In the genomic region with DNA sequence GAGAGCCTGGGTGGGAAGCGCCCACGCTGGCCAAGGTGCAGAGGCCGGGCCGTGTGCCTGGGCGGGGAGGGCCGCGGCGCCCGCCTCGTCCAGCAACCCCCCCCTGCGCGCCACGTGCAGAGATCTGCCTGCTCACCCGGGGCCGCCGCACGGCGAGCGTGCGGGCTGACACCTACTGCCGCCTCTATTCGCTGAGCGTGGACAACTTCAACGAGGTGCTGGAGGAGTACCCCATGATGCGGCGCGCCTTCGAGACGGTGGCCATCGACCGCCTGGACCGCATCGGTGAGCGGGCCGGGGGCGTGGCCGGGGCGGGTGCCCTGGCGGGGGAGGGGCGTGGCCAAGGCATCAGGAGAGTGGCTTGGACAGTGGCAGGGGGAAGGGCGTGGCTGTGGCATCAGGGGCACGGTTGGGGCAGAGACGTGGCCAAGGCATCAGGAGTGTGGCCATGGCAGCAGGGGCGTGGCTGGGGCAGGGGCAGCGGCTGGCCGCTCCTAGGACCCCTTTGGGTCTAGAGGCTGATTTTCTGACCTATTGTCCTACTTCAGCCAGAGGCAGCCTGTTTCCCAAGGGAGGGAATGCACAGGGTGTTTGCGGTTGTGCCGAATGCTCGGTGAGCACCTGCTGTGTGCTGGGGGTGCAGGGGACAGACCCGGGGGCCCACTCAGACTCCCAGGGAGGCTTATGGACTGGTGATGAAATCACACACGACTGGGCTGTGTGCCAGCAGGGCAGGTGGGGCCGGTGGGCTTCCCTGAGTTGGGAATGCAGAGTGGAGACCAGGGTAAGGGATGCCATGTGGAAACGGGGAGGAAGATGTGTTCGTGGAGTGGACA, we compare ENCODE assay signal across 17 cellular contexts. TPM values are rescaled to one million over a fixed set of nuclear protein-coding genes. Genes with fewer than 3 reads are reported as not detected.
A peak's percentile ranks its signal among the peaks of the same experiment; 100 is the strongest.
DNase-seq lines count a peak whose midpoint lies in the region; FAIRE-seq and TF ChIP-seq lines count a peak whose summit lies in the region.
"Had no signal": no experiment of that assay in that cellular context is flagged by ENCODE, and none has a peak within 500 bp of the region (broad histone marks: within the 10 kb centered on the region; RNA-seq: fewer than 3 reads in every experiment).

No MANE protein-coding gene starts in this region.

- CTCF ChIA-PET in HEK293 (lab: Yijun Ruan, JAX) (interaction anchor here (0.5 kb wide), 1 partner anchor 123 kb away, joined by 3 read pairs; no protein-coding TSS in a partner anchor), H1 (lab: Charles Lee; ENCODE audit: partially characterized antibody) (interaction anchor here (1.0 to 1.2 kb wide), 2 partner anchors 8 to 14 kb away, joined by 3 to 7 read pairs; no protein-coding TSS in a partner anchor)
- CTCF ChIA-PET in activated naive CD4-positive, alpha-beta T cell treated with anti-CD3 and anti-CD28 coated beads, Interleukin-2, amount 10 ng/mL, durations not matched to agents 7 days and 5 days (lab: Charles Lee) = no interaction called here

- peaks cover 0 to 7% of the 10 kb centered on the region in 2 experiments for H4K20me1 ChIP-seq in H1 (replicated peaks in 1 of 2; ENCODE audit: control insufficient read depth in 1 of 2, insufficient read depth in 2 of 2, low read length in 2 of 2)

- no peak for TF ChIP-seq EP300 in H1 (IDR thresholded peaks at IDR 0.05; ENCODE audit: borderline replicate concordance in 1 of 2, low read depth in 2 of 2, low read length in 2 of 2)

- no peak overlapping the region for H2BK12ac ChIP-seq in H1 (ENCODE audit: low read depth, low read length)

- H3K4me2 ChIP-seq in H1 (ENCODE audit: insufficient read depth in 1 of 2, low read depth in 2 of 2, low read length in 2 of 2) = no peak overlapping the region

- H3K56ac ChIP-seq in H1 (replicated peaks; ENCODE audit: insufficient read length, low read depth, low read length) = no peak overlapping the region

- H2BK15ac ChIP-seq in H1 (ENCODE audit: low read length) = no peak overlapping the region

- H3K23ac ChIP-seq in H1 (ENCODE audit: insufficient read length) = no peak overlapping the region

- TF ChIP-seq CTCF in CD14-positive monocyte (IDR thresholded peaks at IDR 0.05) (no peak), HEK293 (tag by site-specific recombination; IDR thresholded peaks at IDR 0.05) (no peak), H1 (IDR thresholded peaks at IDR 0.05; ENCODE audit: control extremely low read depth in 1 of 3, insufficient read depth in 1 of 3, low read depth in 1 of 3, low read length in 3 of 3) (no peak), colonic mucosa (IDR thresholded peaks at IDR 0.05) (no peak)

- H4K5ac ChIP-seq in H1 (ENCODE audit: insufficient read length, low read depth, low read length) = no peak overlapping the region

- no peak overlapping the region for H3K27ac ChIP-seq in HEK293 (ENCODE audit: extremely low read depth, low read depth, low read length)
- H3K27ac ChIP-seq in H1 (ENCODE audit: low read depth, low read length) = no peak overlapping the region
- H3K27ac ChIP-seq in colonic mucosa = no peak overlapping the region

- POLR2A ChIA-PET in HEK293 (lab: Yijun Ruan, JAX) (no interaction called here), H1 (lab: Charles Lee; ENCODE audit: partially characterized antibody) (interaction anchor here (0.9 to 1.6 kb wide), 4 partner anchors 18 to 42 kb away, joined by 3 to 6 read pairs (median 4); no protein-coding TSS in a partner anchor)

- no peaks in the 10 kb centered on the region for H3K79me1 ChIP-seq in H1 (ENCODE audit: low read depth, low read length)

- H3K18ac ChIP-seq in H1 (ENCODE audit: extremely low read depth, low read length) = no peak overlapping the region

- no peaks in the 10 kb centered on the region for H3K23me2 ChIP-seq in H1 (ENCODE audit: low read depth, low read length)

- no peak overlapping the region for H4K91ac ChIP-seq in H1 (replicated peaks; ENCODE audit: insufficient read length, low read length)

- H2BK5ac ChIP-seq in H1 (ENCODE audit: low read depth, low read length) = no peak overlapping the region

- no peak overlapping the region for H3K9ac ChIP-seq in H1 (replicated peaks in 1 of 4; ENCODE audit: extremely low read depth in 1 of 4, low read depth in 3 of 4, low read length in 3 of 4)
- no peak overlapping the region for H3K9ac ChIP-seq in colonic mucosa (ENCODE audit: low read depth in 2 of 2, low read length in 2 of 2)

- TF ChIP-seq RAD21 in H1 (IDR thresholded peaks at IDR 0.05 in 1 of 2, conservative IDR thresholded peaks at IDR 0.05 in 1 of 2; ENCODE audit: low read depth in 2 of 2, low read length in 2 of 2) = no peak

- H3K9me3 ChIP-seq in HEK293 (ENCODE audit: control insufficient read depth, insufficient read depth, low read depth, low read length) = no peaks in the 10 kb centered on the region
- H3K9me3 ChIP-seq in H1 (ENCODE audit: insufficient read depth in 2 of 2, low read depth in 1 of 2, low read length in 1 of 2) = no peaks in the 10 kb centered on the region
- H3K9me3 ChIP-seq in colonic mucosa = no peaks in the 10 kb centered on the region

- H3K4me1 ChIP-seq in HEK293 (ENCODE audit: control insufficient read depth, insufficient read depth, low read length) = no peaks in the 10 kb centered on the region
- H3K4me1 ChIP-seq in H1 (replicated peaks in 1 of 4; ENCODE audit: control insufficient read depth in 3 of 4, insufficient read depth in 4 of 4, low read length in 3 of 4) = no peaks in the 10 kb centered on the region
- no peaks in the 10 kb centered on the region for H3K4me1 ChIP-seq in colonic mucosa

- no peak overlapping the region for H2AK5ac ChIP-seq in H1 (ENCODE audit: low read depth, low read length)

- 89% methylated on average over 17 of the region's 54 CpGs; no CpG with 5 or more reads in 1 of the 2 experiments for WGBS in H1 (ENCODE audit: extremely low coverage in 1 of 2, insufficient coverage in 1 of 2, insufficient read length in 1 of 2, insufficient replicate concordance in 2 of 2, low coverage in 1 of 2, low lambda C conversion rate in 2 of 2, missing lambda C conversion rate in 1 of 2), 2 experiments

- DNase-seq in CD14-positive monocyte (ENCODE audit: low spot score) = peak; percentile 45
- DNase-seq in H1 (ENCODE audit: low read depth in 1 of 2, low spot score in 2 of 2) = no peak
- peak; percentile 79 for DNase-seq in posterior vena cava (ENCODE audit: low spot score)
- DNase-seq in NCI-H2196 treated with DMSO at 0.1 percent for 48 hours (lab: John Stamatoyannopoulos, UW; ENCODE audit: unreplicated experiment) = no peak
- no peak for DNase-seq in activated naive CD4-positive, alpha-beta T cell treated with anti-CD3 and anti-CD28 coated beads, Interleukin-2, amount 10 ng/mL, durations not matched to agents 7 days and 5 days
- DNase-seq in colonic mucosa = no peak
- DNase-seq: C1 segment of cervical spinal cord; CD4-positive, alpha-beta memory T cell; DMS79 treated with DMSO at 0.1 percent for 48 hours; EL; GOT3; HCEC 1CT had no signal

- no peak overlapping the region for H4K8ac ChIP-seq in H1 (ENCODE audit: extremely low read depth, insufficient read depth, low read length)

- H3K14ac ChIP-seq in H1 (ENCODE audit: insufficient read length) = no peak overlapping the region

- FAIRE-seq in H1 (lab: Jason Lieb, UNC) = no peak
- FAIRE-seq: A204.1, G401.6, GM12891, HTR-8/SVneo had no signal

- no peak overlapping the region for H2BK120ac ChIP-seq in H1 (replicated peaks; ENCODE audit: low read depth, low read length)

- no peak overlapping the region for H2BK20ac ChIP-seq in H1 (ENCODE audit: low read length)

- H2AFZ ChIP-seq in H1 (ENCODE audit: low read length) = no peak overlapping the region

- H3K4ac ChIP-seq in H1 (replicated peaks; ENCODE audit: insufficient read length, low read depth, low read length) = no peak overlapping the region

- H3K4me3 ChIP-seq in HEK293 (ENCODE audit: low read depth, low read length) (no peak overlapping the region), H1 (ENCODE audit: extremely low read depth in 1 of 4, insufficient read depth in 2 of 4, low read depth in 3 of 4, low read length in 4 of 4) (no peak overlapping the region), colonic mucosa (no peak overlapping the region)

- H3K36me3 ChIP-seq in HEK293 (ENCODE audit: control insufficient read depth in 2 of 2, insufficient read depth in 1 of 2, low read length in 2 of 2) (peaks cover 0 to 44% of the 10 kb centered on the region in 2 experiments; a peak in 2 of 3 replicates), H1 (ENCODE audit: control insufficient read depth in 2 of 4, insufficient read depth in 4 of 4, low read length in 3 of 4) (peaks cover 2 to 26% (median 13%) of the 10 kb centered on the region in 4 experiments; a peak in 5 of 8 replicates), colonic mucosa (no peaks in the 10 kb centered on the region)

- H3K27me3 Mint-ChIP-seq in CD14-positive monocyte (ENCODE audit: low read depth in 3 of 3) = peaks cover 25 to 59% (median 27%) of the 10 kb centered on the region in 3 donors
- H3K27me3 Mint-ChIP-seq in activated naive CD4-positive, alpha-beta T cell treated with anti-CD3 and anti-CD28 coated beads, Interleukin-2, amount 10 ng/mL, durations not matched to agents 7 days and 5 days = no peaks in the 10 kb centered on the region

- no peaks in the 10 kb centered on the region for H3K79me2 ChIP-seq in H1 (ENCODE audit: control insufficient read depth in 1 of 2, insufficient read depth in 2 of 2, low read length in 2 of 2)

- peaks cover 16 to 17% of the 10 kb centered on the region in 2 donors for H3K36me3 Mint-ChIP-seq in CD14-positive monocyte
- peaks cover 29% of the 10 kb centered on the region for H3K36me3 Mint-ChIP-seq in activated naive CD4-positive, alpha-beta T cell treated with anti-CD3 and anti-CD28 coated beads, Interleukin-2, amount 10 ng/mL, durations not matched to agents 7 days and 5 days

- peak overlapping the region in 1 of 2 donors; percentile 73 for H3K4me3 Mint-ChIP-seq in CD14-positive monocyte
- no peak overlapping the region for H3K4me3 Mint-ChIP-seq in activated naive CD4-positive, alpha-beta T cell treated with anti-CD3 and anti-CD28 coated beads, Interleukin-2, amount 10 ng/mL, durations not matched to agents 7 days and 5 days

- no peak for TF ChIP-seq POLR2A in H1 (IDR thresholded peaks at IDR 0.05; ENCODE audit: control extremely low read depth in 1 of 2, low read depth in 2 of 2, low read length in 2 of 2)

- H3K27ac Mint-ChIP-seq in CD14-positive monocyte = no peak overlapping the region
- no peak overlapping the region for H3K27ac Mint-ChIP-seq in activated naive CD4-positive, alpha-beta T cell treated with anti-CD3 and anti-CD28 coated beads, Interleukin-2, amount 10 ng/mL, durations not matched to agents 7 days and 5 days

- H3K9me3 Mint-ChIP-seq in CD14-positive monocyte = peaks cover 0 to 4% (median 1%) of the 10 kb centered on the region in 7 donors
- H3K9me3 Mint-ChIP-seq in activated naive CD4-positive, alpha-beta T cell treated with anti-CD3 and anti-CD28 coated beads, Interleukin-2, amount 10 ng/mL, durations not matched to agents 7 days and 5 days = no peaks in the 10 kb centered on the region
- H3K9me3 Mint-ChIP-seq: CD4-positive, alpha-beta memory T cell had no signal

- H3K27me3 ChIP-seq in H1 (replicated peaks in 1 of 4; ENCODE audit: control insufficient read depth in 3 of 4, extremely low read depth in 1 of 4, insufficient read depth in 3 of 4, low read length in 3 of 4) = no peaks in the 10 kb centered on the region
- H3K27me3 ChIP-seq in colonic mucosa = peaks cover 28% of the 10 kb centered on the region

- intact Hi-C loops in CD14-positive monocyte (cut with micrococcal nuclease) (no loop called here), posterior vena cava (cut with DNase I) (no loop called here), colonic mucosa (cut with DNase I) (no loop called here)

- peaks cover 18% of the 10 kb centered on the region for H3K4me1 Mint-ChIP-seq in CD14-positive monocyte
- peaks cover 33% of the 10 kb centered on the region for H3K4me1 Mint-ChIP-seq in activated naive CD4-positive, alpha-beta T cell treated with anti-CD3 and anti-CD28 coated beads, Interleukin-2, amount 10 ng/mL, durations not matched to agents 7 days and 5 days

RNA-seq across cellular contexts. Expression of a gene that starts 19.4 kb away (rescaled TPM):
- polyA plus RNA-seq in CD14-positive monocyte = 10 to 100 TPM; 16.2 to 17.6 TPM
- total RNA-seq in H1 (2021; fragmentation: NEBNext Ultra II Directional; extraction: Animal tissue kit (Norgen Biotek cat#: 25700)) = 110 and 111 TPM in 2 replicates
- 93.0 and 119 TPM in 2 replicates for polyA plus RNA-seq in H1 (2011; rRNA removed)
- polyA plus RNA-seq in H1 (2011; cell fraction: cytosol; rRNA removed) = 84.7 TPM
- 444 TPM for polyA plus RNA-seq in H1 (2011; cell fraction: nucleus; rRNA removed)
- 84.6 to 159 TPM (median 148 TPM) in 4 replicates for polyA plus RNA-seq in H1 (2012, experiment 1 of 2)
- 84.5 TPM for polyA plus RNA-seq in H1 (2012, experiment 2 of 2)
- polyA plus RNA-seq in H1 (2013, experiment 1 of 2) = 105 TPM
- 97.6 TPM for polyA plus RNA-seq in H1 (2013, experiment 2 of 2)
- polyA minus RNA-seq in H1 (2011; rRNA and poly(A)+ RNA removed) = 132 and 217 TPM in 2 replicates
- 86.2 TPM for polyA minus RNA-seq in H1 (2011; cell fraction: cytosol; rRNA and poly(A)+ RNA removed)
- polyA minus RNA-seq in H1 (2011; cell fraction: nucleus; rRNA and poly(A)+ RNA removed) = 105 TPM
- total RNA-seq in posterior vena cava = 10 to 100 TPM; 25.6 to 30.7 TPM
- 10 to 100 TPM; 50.2 to 77.3 TPM for total RNA-seq in colonic mucosa

RNA-seq across cellular contexts. Expression of a gene that starts 24.3 kb away (rescaled TPM):
- not detected for polyA plus RNA-seq in CD14-positive monocyte
- total RNA-seq in H1 (2021; fragmentation: NEBNext Ultra II Directional; extraction: Animal tissue kit (Norgen Biotek cat#: 25700)) = 3.6 and 4.0 TPM in 2 replicates
- polyA plus RNA-seq in H1 (2011; rRNA removed) = 1.0 and 1.9 TPM in 2 replicates
- polyA plus RNA-seq in H1 (2011; cell fraction: cytosol; rRNA removed) = 1.3 TPM
- 3.2 TPM for polyA plus RNA-seq in H1 (2011; cell fraction: nucleus; rRNA removed)
- 1.6 to 4.6 TPM (median 3.9 TPM) in 4 replicates for polyA plus RNA-seq in H1 (2012, experiment 1 of 2)
- polyA plus RNA-seq in H1 (2012, experiment 2 of 2) = 2.2 TPM
- 3.0 TPM for polyA plus RNA-seq in H1 (2013, experiment 1 of 2)
- polyA plus RNA-seq in H1 (2013, experiment 2 of 2) = 3.2 TPM
- 1.6 and 4.2 TPM in 2 replicates for polyA minus RNA-seq in H1 (2011; rRNA and poly(A)+ RNA removed)
- polyA minus RNA-seq in H1 (2011; cell fraction: cytosol; rRNA and poly(A)+ RNA removed) = 2.5 TPM
- polyA minus RNA-seq in H1 (2011; cell fraction: nucleus; rRNA and poly(A)+ RNA removed) = 1.4 TPM
- under 1 TPM; 0.10 to 0.37 TPM for total RNA-seq in posterior vena cava
- under 1 TPM; 0.17 to 0.40 TPM for total RNA-seq in colonic mucosa
- polyA plus RNA-seq: CD4-positive, alpha-beta memory T cell had no signal

RNA-seq across cellular contexts. Expression of a gene that starts 25.7 kb away (rescaled TPM):
- not detected for polyA plus RNA-seq in CD14-positive monocyte
- 1.7 and 1.9 TPM in 2 replicates for total RNA-seq in H1 (2021; fragmentation: NEBNext Ultra II Directional; extraction: Animal tissue kit (Norgen Biotek cat#: 25700))
- polyA plus RNA-seq in H1 (2011; rRNA removed) = 0.44 and 0.99 TPM in 2 replicates
- polyA plus RNA-seq in H1 (2011; cell fraction: cytosol; rRNA removed) = 1.3 TPM
- polyA plus RNA-seq in H1 (2011; cell fraction: nucleus; rRNA removed) = 4.9 TPM
- 1.9 to 3.1 TPM (median 2.3 TPM) in 4 replicates for polyA plus RNA-seq in H1 (2012, experiment 1 of 2)
- 0.64 TPM for polyA plus RNA-seq in H1 (2012, experiment 2 of 2)
- polyA plus RNA-seq in H1 (2013, experiment 1 of 2) = 0.85 TPM
- polyA plus RNA-seq in H1 (2013, experiment 2 of 2) = 0.81 TPM
- 0.22 TPM in 1 of 2 replicates, not detected in the other for polyA minus RNA-seq in H1 (2011; rRNA and poly(A)+ RNA removed)
- 0.73 TPM for polyA minus RNA-seq in H1 (2011; cell fraction: cytosol; rRNA and poly(A)+ RNA removed)
- 0.90 TPM for polyA minus RNA-seq in H1 (2011; cell fraction: nucleus; rRNA and poly(A)+ RNA removed)
- total RNA-seq in posterior vena cava = under 1 TPM in 1 of 2 donors, not detected in 1; 0.37 TPM
- not detected for total RNA-seq in colonic mucosa
- polyA plus RNA-seq: CD4-positive, alpha-beta memory T cell had no signal

RNA-seq across cellular contexts. Expression of a gene that starts 41.6 kb away (rescaled TPM):
- 100 to 1,000 TPM; 364 to 431 TPM for polyA plus RNA-seq in CD14-positive monocyte
- total RNA-seq in H1 (2021; fragmentation: NEBNext Ultra II Directional; extraction: Animal tissue kit (Norgen Biotek cat#: 25700)) = 726 and 743 TPM in 2 replicates
- 1,055 and 1,381 TPM in 2 replicates for polyA plus RNA-seq in H1 (2011; rRNA removed)
- polyA plus RNA-seq in H1 (2011; cell fraction: cytosol; rRNA removed) = 777 TPM
- 835 TPM for polyA plus RNA-seq in H1 (2011; cell fraction: nucleus; rRNA removed)
- polyA plus RNA-seq in H1 (2012, experiment 1 of 2) = 563 to 829 TPM (median 731 TPM) in 4 replicates
- 1,009 TPM for polyA plus RNA-seq in H1 (2012, experiment 2 of 2)
- 1,327 TPM for polyA plus RNA-seq in H1 (2013, experiment 1 of 2)
- 1,362 TPM for polyA plus RNA-seq in H1 (2013, experiment 2 of 2)
- 300 and 353 TPM in 2 replicates for polyA minus RNA-seq in H1 (2011; rRNA and poly(A)+ RNA removed)
- 459 TPM for polyA minus RNA-seq in H1 (2011; cell fraction: cytosol; rRNA and poly(A)+ RNA removed)
- polyA minus RNA-seq in H1 (2011; cell fraction: nucleus; rRNA and poly(A)+ RNA removed) = 278 TPM
- 100 to 1,000 TPM; 288 to 300 TPM for total RNA-seq in posterior vena cava
- 1,000 to 10,000 TPM in 1 of 2 donors, 100 to 1,000 TPM in 1; 920 to 1,084 TPM for total RNA-seq in colonic mucosa

RNA-seq across cellular contexts. Expression of a gene that starts 49.1 kb away (rescaled TPM):
- 10 to 100 TPM; 29.1 to 31.6 TPM for polyA plus RNA-seq in CD14-positive monocyte
- total RNA-seq in H1 (2021; fragmentation: NEBNext Ultra II Directional; extraction: Animal tissue kit (Norgen Biotek cat#: 25700)) = 64.7 and 68.0 TPM in 2 replicates
- polyA plus RNA-seq in H1 (2011; rRNA removed) = 21.8 and 56.5 TPM in 2 replicates
- 41.8 TPM for polyA plus RNA-seq in H1 (2011; cell fraction: cytosol; rRNA removed)
- 90.9 TPM for polyA plus RNA-seq in H1 (2011; cell fraction: nucleus; rRNA removed)
- polyA plus RNA-seq in H1 (2012, experiment 1 of 2) = 43.7 to 67.7 TPM (median 63.8 TPM) in 4 replicates
- 52.5 TPM for polyA plus RNA-seq in H1 (2012, experiment 2 of 2)
- 85.5 TPM for polyA plus RNA-seq in H1 (2013, experiment 1 of 2)
- 80.6 TPM for polyA plus RNA-seq in H1 (2013, experiment 2 of 2)
- 5.7 and 7.1 TPM in 2 replicates for polyA minus RNA-seq in H1 (2011; rRNA and poly(A)+ RNA removed)
- polyA minus RNA-seq in H1 (2011; cell fraction: cytosol; rRNA and poly(A)+ RNA removed) = 31.9 TPM
- polyA minus RNA-seq in H1 (2011; cell fraction: nucleus; rRNA and poly(A)+ RNA removed) = 33.1 TPM
- total RNA-seq in posterior vena cava = 10 to 100 TPM; 24.5 to 27.1 TPM
- 10 to 100 TPM; 54.6 to 74.7 TPM for total RNA-seq in colonic mucosa

Comparison
In these comparisons a context has a peak if more than half of its experiments do, and no peak if none do; other contexts are left out.
1. DNase-seq: peak in CD14-positive monocyte (single experiment) and posterior vena cava (single experiment); none in H1 (0 of 2), NCI-H2196 treated with DMSO at 0.1 percent for 48 hours (single experiment), activated naive CD4-positive, alpha-beta T cell treated with anti-CD3 and anti-CD28 coated beads, Interleukin-2, amount 10 ng/mL, durations not matched to agents 7 days and 5 days (single experiment) and colonic mucosa (single experiment).